In genomic region chr2:186229265-186229664, GRCh38 we compare ENCODE assay signal across 20 cellular contexts.
"Had no signal": no experiment of that assay in that cellular context is flagged by ENCODE, and none has a peak within 500 bp of the region (broad histone marks: within the 10 kb centered on the region; RNA-seq: fewer than 3 reads in every experiment).

No MANE protein-coding gene starts in this region.

- H3K27me3 ChIP-seq: MG63, SJSA1 had no signal

- DNase-seq: IMR-90, Karpas-422, KG1, MG63, NCI-H1092 treated with DMSO at 0.1 percent for 48 hours, NCI-H1436, NCI-H187, NCI-H2029, NCI-H2081 treated with DMSO at 0.1 percent for 48 hours, NCI-H2171 treated with DMSO at 0.1 percent for 48 hours, NCI-H345, NCI-H446 treated with DMSO at 0.1 percent for 48 hours, NCI-H510A treated with DMSO at 0.1 percent for 48 hours, NCI-H526, NCI-H774, Right ventricle myocardium superior, RPMI8226, SIG-M5 had no signal

- H3K27ac ChIP-seq: SJSA1, SK-N-MC had no signal

- H3K4me1 ChIP-seq: SJSA1 had no signal

- H3K36me3 ChIP-seq: MG63, SJSA1 had no signal

- H3K4me3 ChIP-seq: MG63, SJSA1, SK-N-MC had no signal
